In the genomic region with DNA sequence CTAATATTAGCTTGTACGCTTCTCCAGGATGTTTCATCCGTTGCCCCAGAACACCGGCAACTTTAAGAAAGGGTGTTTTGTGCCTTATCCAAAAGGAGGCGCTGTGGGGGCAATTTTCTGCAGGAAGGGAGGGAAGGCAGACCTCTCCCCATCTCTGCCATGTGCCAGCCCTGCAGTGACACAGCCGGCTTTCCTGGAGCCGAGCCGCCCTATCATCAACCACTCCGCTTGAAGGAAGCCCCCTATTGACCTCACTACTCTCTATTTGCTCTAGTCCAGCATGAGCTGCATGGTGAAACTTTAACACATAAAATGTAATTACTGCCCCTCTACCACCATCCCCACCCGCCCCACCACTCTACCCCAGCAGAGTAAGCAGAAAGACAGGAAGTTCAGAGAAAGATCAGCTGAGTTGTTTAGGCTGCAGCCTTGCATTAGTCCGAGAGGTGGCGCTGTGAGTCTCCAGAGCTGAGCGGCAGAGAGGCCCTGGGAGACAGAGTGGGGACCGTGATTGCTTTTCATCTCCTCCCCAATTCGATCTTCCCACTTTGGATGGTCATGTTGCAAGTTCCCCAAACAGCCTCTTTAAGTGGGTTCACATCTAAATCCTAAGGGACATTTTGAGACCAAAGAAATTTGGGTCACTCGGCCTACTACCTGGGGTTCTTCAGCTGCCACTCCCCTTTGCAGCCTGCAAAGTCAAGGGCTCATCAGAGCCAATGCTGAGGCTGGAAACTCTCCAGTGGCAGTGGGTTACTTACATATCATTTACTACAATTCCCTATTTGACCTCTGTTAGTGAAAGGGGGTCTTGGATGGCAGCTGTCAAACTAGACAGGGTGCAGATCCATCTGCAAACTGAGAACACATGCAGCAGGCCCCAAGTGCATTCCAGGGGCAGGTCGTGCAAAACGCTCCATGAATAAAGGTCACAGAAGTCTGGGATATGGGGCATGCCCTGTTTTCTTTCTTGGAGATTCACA, we compare ENCODE assay signal across 8 cellular contexts. TPM values are rescaled to one million over a fixed set of nuclear protein-coding genes. Genes with fewer than 3 reads are reported as not detected.
DNase-seq lines count a peak whose midpoint lies in the region; ATAC-seq and TF ChIP-seq lines count a peak whose summit lies in the region.

No MANE protein-coding gene starts in this region.

- H3K4me3 ChIP-seq in CD4-positive, CD25-positive, alpha-beta regulatory T cell (ENCODE audit: low read depth, low read length): no peak overlapping the region
- no peak overlapping the region for H3K4me3 ChIP-seq in heart left ventricle

- H3K4me1 ChIP-seq in CD4-positive, CD25-positive, alpha-beta regulatory T cell (ENCODE audit: control insufficient read depth, insufficient read depth, low read length, poor library complexity, severe bottlenecking): peaks cover 6% of the 10 kb centered on the region
- H3K4me1 ChIP-seq in heart left ventricle: peaks cover 0 to 18% (median 3%) of the 10 kb centered on the region in 12 donors

- no peaks in the 10 kb centered on the region for H3K36me3 Mint-ChIP-seq in CD4-positive, CD25-positive, alpha-beta regulatory T cell

- ATAC-seq in CD4-positive, CD25-positive, alpha-beta regulatory T cell (ENCODE audit: low read depth in 2 of 2): peak; percentile 75 to 78
- ATAC-seq in GM19372 (IDR thresholded peaks at IDR 0.05; ENCODE audit: low read depth, unreplicated experiment): peak; percentile 82
- ATAC-seq in heart left ventricle: peak; percentile 56 to 81 (median 66)

- no peak overlapping the region for H3K27ac ChIP-seq in CD4-positive, CD25-positive, alpha-beta regulatory T cell (ENCODE audit: insufficient read depth, low read length, poor library complexity, severe bottlenecking)
- no peak overlapping the region for H3K27ac ChIP-seq in heart left ventricle

- H3K4me3 Mint-ChIP-seq in CD4-positive, CD25-positive, alpha-beta regulatory T cell: peak overlapping the region in 1 of 4 donors; percentile 76

- H3K36me3 ChIP-seq in CD4-positive, CD25-positive, alpha-beta regulatory T cell (ENCODE audit: control insufficient read depth, insufficient read depth, low read length): no peaks in the 10 kb centered on the region
- H3K36me3 ChIP-seq in heart left ventricle: no peaks in the 10 kb centered on the region

- no peaks in the 10 kb centered on the region for H3K9me3 Mint-ChIP-seq in CD4-positive, CD25-positive, alpha-beta regulatory T cell

- no peaks in the 10 kb centered on the region for H3K27me3 ChIP-seq in CD4-positive, CD25-positive, alpha-beta regulatory T cell (ENCODE audit: control insufficient read depth, insufficient read depth, low read length)
- H3K27me3 ChIP-seq in heart left ventricle: no peaks in the 10 kb centered on the region

- H3K4me1 Mint-ChIP-seq in CD4-positive, CD25-positive, alpha-beta regulatory T cell: peaks cover 0 to 7% (median 2%) of the 10 kb centered on the region in 4 donors

- peak; percentile 63 to 85 (median 74) for TF ChIP-seq CTCF in heart left ventricle (IDR thresholded peaks at IDR 0.05)

- 27 to 47% (median 36%) methylated on average over 16 to 17 of the region's 17 CpGs for WGBS in heart left ventricle, 4 donors

- no peak for TF ChIP-seq POLR2A in heart left ventricle (IDR thresholded peaks at IDR 0.05)

- intact Hi-C loops in heart left ventricle (cut with DNase I) (loop anchor here (1.0 to 5.0 kb wide), 5 partner anchors 79 to 314 kb away; no protein-coding TSS in a partner anchor), posterior vena cava (cut with DNase I) (loop anchor here in 1 of 2 donors (5.0 kb wide), 1 partner anchor 319 kb away; no protein-coding TSS in a partner anchor)

- no peaks in the 10 kb centered on the region for H3K27me3 Mint-ChIP-seq in CD4-positive, CD25-positive, alpha-beta regulatory T cell

- DNase-seq in CD4-positive, CD25-positive, alpha-beta regulatory T cell: peak; percentile 28 to 74 (median 58)
- peak; percentile 52 for DNase-seq in HT1080 (ENCODE audit: low read depth)
- DNase-seq in SHP77 treated with DMSO at 0.1 percent for 48 hours (lab: John Stamatoyannopoulos, UW): peak; percentile 22
- DNase-seq in activated naive CD8-positive, alpha-beta T cell treated with anti-CD3 and anti-CD28 coated beads, Interleukin-2, amount 50 U/mL, for 16 hours (ENCODE audit: low read depth, low spot score): peak; percentile 18
- peak in 4 of 5 donors; percentile 52 to 68 (median 57) for DNase-seq in heart left ventricle
- DNase-seq in posterior vena cava (ENCODE audit: low spot score): peak; percentile 90
- DNase-seq in DMS79 (lab: John Stamatoyannopoulos, UW): no peak

- H3K9me3 ChIP-seq in CD4-positive, CD25-positive, alpha-beta regulatory T cell (ENCODE audit: control insufficient read depth in 2 of 2, low read length in 2 of 2): no peaks in the 10 kb centered on the region
- H3K9me3 ChIP-seq in heart left ventricle: no peaks in the 10 kb centered on the region

- H3K27ac Mint-ChIP-seq in CD4-positive, CD25-positive, alpha-beta regulatory T cell: peak overlapping the region in 2 of 3 donors; percentile 11 to 32

RNA-seq across cellular contexts. Expression of a gene that starts 24.7 kb away (rescaled TPM):
- total RNA-seq in CD4-positive, CD25-positive, alpha-beta regulatory T cell: 19.8 TPM
- 10 to 100 TPM in 2 of 4 donors, 1 to 10 TPM in 2; 7.8 to 12.1 (median 10.5) TPM for polyA plus RNA-seq in CD4-positive, CD25-positive, alpha-beta regulatory T cell
- 34.7 and 42.0 TPM in 2 replicates for total RNA-seq in HT1080 (2014; rRNA removed; shearing (Covaris generic))
- polyA plus RNA-seq in HT1080 (2015; cell fraction: cytosol; rRNA removed): 13.7 and 16.3 TPM in 2 replicates
- polyA plus RNA-seq in HT1080 (2015; cell fraction: nucleus; rRNA removed): 23.9 and 28.1 TPM in 2 replicates
- total RNA-seq in heart left ventricle (1 to 10 TPM; 1.4 to 6.1 (median 2.9) TPM), posterior vena cava (1 to 10 TPM; 8.1 to 8.5 TPM)
- polyA plus RNA-seq in heart left ventricle: 1 to 10 TPM in 1 of 2 donors, under 1 TPM in 1; 0.76 to 2.2 TPM
